ENCODE assay signal across 8 cellular contexts in the genomic region with DNA sequence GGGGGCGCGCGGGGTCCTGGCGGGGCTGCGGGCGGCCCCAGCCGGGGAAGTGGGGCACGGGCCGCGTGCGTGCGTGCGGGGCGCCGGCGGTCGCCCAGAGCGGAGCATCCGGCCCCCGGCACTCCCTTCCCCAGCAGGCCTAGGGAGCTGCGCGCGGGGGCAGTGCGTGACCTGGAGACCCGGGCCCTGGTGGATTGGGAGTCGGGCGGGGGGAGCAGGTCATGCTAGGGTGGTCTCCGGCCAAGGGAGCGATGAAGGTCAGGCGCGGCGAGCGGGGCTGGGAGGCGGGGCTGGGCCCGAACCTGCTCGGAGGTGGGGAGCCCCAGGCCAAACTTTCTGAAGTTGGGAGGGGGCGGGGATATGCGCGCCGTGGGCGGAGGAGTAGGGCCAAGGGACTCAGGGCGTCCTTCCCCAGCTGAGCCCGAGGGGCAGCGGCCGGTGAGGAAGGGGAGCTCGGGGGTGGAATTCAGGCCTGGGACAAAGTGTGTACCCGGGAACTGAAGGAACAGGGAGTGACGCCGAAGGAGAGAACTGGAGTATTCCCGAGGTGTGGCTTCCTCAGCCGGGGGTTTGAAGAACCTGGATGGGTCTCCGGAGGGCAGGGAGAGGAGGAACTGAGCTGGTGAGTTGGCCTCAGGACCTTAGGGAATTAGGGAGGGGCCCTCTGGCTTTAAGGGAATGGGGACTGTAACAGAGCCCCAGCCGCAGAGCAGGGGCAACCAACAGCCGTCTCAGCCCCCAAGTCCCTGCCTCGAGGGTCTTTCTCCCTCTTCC. TPM values are rescaled to one million over a fixed set of nuclear protein-coding genes. Genes with fewer than 3 reads are reported as not detected.
A peak's percentile ranks its signal among the peaks of the same experiment; 100 is the strongest.
DNase-seq lines count a peak whose midpoint lies in the region; ATAC-seq and TF ChIP-seq lines count a peak whose summit lies in the region.

No MANE protein-coding gene starts in this region.

- H3K4me3 ChIP-seq in fibroblast of pulmonary artery (replicated peaks; ENCODE audit: low read depth, low read length) (peak overlapping the region; percentile 84), neutrophil (ENCODE audit: low read depth in 1 of 2, low read length in 1 of 2) (peak overlapping the region; percentile 66 to 75), upper lobe of right lung (peak overlapping the region; percentile 90)

- H3K4me1 ChIP-seq in neutrophil (ENCODE audit: control insufficient read depth in 1 of 2, insufficient read depth in 1 of 2, low read depth in 1 of 2, low read length in 1 of 2) (peaks cover 13% of the 10 kb centered on the region in 2 experiments), upper lobe of right lung (peaks cover 13% of the 10 kb centered on the region)

- H3K27ac ChIP-seq in neutrophil: peak overlapping the region; percentile 53
- H3K27ac ChIP-seq in upper lobe of right lung: peak overlapping the region; percentile 70

- DNase-seq in GM03348 (ENCODE audit: low spot score): peak; percentile 65
- DNase-seq in activated CD8-positive, alpha-beta memory T cell treated with anti-CD3 and anti-CD28 coated beads, Interleukin-2, amount 50 U/mL, for 48 hours: peak; percentile 77
- DNase-seq in fibroblast of pulmonary artery (ENCODE audit: low read depth): no peak
- DNase-seq in upper lobe of right lung: peak; percentile 80
- DNase-seq in SW480 (ENCODE audit: low spot score): no peak

- TF ChIP-seq EP300 in Ishikawa (IDR thresholded peaks at IDR 0.05; ENCODE audit: borderline replicate concordance): no peak

- H3K9me3 ChIP-seq in neutrophil (no peaks in the 10 kb centered on the region), upper lobe of right lung (no peaks in the 10 kb centered on the region)

- no peak for TF ChIP-seq RAD21 in Ishikawa (IDR thresholded peaks at IDR 0.05; ENCODE audit: low read depth)

- peak; percentile 39 for ATAC-seq in GM21576 (IDR thresholded peaks at IDR 0.05; ENCODE audit: unreplicated experiment)
- peak; percentile 53 for ATAC-seq in upper lobe of right lung

- intact Hi-C loops in upper lobe of right lung (cut with DNase I): no loop called here

- H3K36me3 ChIP-seq in neutrophil (no peaks in the 10 kb centered on the region), upper lobe of right lung (no peaks in the 10 kb centered on the region)

- TF ChIP-seq CTCF in fibroblast of pulmonary artery (IDR thresholded peaks at IDR 0.05; ENCODE audit: low read length, missing control alignments) (no peak), neutrophil (IDR thresholded peaks at IDR 0.05) (no peak), upper lobe of right lung (IDR thresholded peaks at IDR 0.05) (no peak)

- H3K27me3 ChIP-seq in neutrophil (peaks cover 13% of the 10 kb centered on the region), upper lobe of right lung (no peaks in the 10 kb centered on the region)

TF ChIP-seq in Ishikawa, 13 proteins besides CTCF, POLR2A, EP300 and RAD21:
- TF ChIP-seq EGR1 (IDR thresholded peaks at IDR 0.05) (peak; percentile 69; the same call in 1 of the 2 replicates), ZBTB7A (IDR thresholded peaks at IDR 0.05; ENCODE audit: low read depth) (peak; percentile 50; the same call in 1 of the 2 replicates), TEAD4 (IDR thresholded peaks at IDR 0.05) (no peak)
- TF ChIP-seq, protein P1, sequence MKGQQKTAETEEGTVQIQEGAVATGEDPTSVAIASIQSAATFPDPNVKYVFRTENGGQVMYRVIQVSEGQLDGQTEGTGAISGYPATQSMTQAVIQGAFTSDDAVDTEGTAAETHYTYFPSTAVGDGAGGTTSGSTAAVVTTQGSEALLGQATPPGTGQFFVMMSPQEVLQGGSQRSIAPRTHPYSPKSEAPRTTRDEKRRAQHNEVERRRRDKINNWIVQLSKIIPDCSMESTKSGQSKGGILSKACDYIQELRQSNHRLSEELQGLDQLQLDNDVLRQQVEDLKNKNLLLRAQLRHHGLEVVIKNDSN (IDR thresholded peaks at IDR 0.05): no peak
TF ChIP-seq in Ishikawa: peak in this region for 2.

RNA-seq across cellular contexts. Expression of a gene that starts 0.6 kb away (rescaled TPM):
- 20.3 TPM for total RNA-seq in upper lobe of right lung

RNA-seq across cellular contexts. Expression of a gene that starts 26.5 kb away (rescaled TPM):
- 47.1 TPM for total RNA-seq in upper lobe of right lung

RNA-seq across cellular contexts. Expression of a gene that starts 26.5 kb away (rescaled TPM):
- total RNA-seq in upper lobe of right lung: 1.3 TPM

RNA-seq across cellular contexts. Expression of a gene that starts 50.8 kb away (rescaled TPM):
- 68.0 TPM for total RNA-seq in upper lobe of right lung

Comparison
In these comparisons a context has a peak if more than half of its experiments do, and no peak if none do; other contexts are left out.
1. DNase-seq: peak in GM03348 (single experiment), activated CD8-positive, alpha-beta memory T cell treated with anti-CD3 and anti-CD28 coated beads, Interleukin-2, amount 50 U/mL, for 48 hours (single experiment) and upper lobe of right lung (single experiment); none in fibroblast of pulmonary artery (single experiment) and SW480 (single experiment).
2. Peak in every context shown above with its lines, with median percentiles within 50 percentile points of each other: H3K4me3 ChIP-seq.